33 cellular contexts compared by ENCODE assay signal in genomic region chr1:156646738-156647211, GRCh38. TPM values are rescaled to one million over a fixed set of nuclear protein-coding genes. Genes with fewer than 3 reads are reported as not detected.
"Had no signal": no experiment of that assay in that cellular context is flagged by ENCODE, and none has a peak within 500 bp of the region (broad histone marks: within the 10 kb centered on the region; RNA-seq: fewer than 3 reads in every experiment).

No MANE protein-coding gene starts in this region.

- H2AFZ ChIP-seq: neural progenitor cell, parathyroid adenoma had no signal

- H3K36me3 ChIP-seq: heart left ventricle, left ventricle myocardium inferior, lower lobe of right lung, neural progenitor cell, prostate gland, tibial nerve, upper lobe of right lung, vagina had no signal

- H3K27ac ChIP-seq: coronary artery, heart left ventricle, left ventricle myocardium inferior, lower lobe of right lung, neural progenitor cell, parathyroid adenoma, prostate gland, testis, tibial nerve, upper lobe of right lung, vagina had no signal

- H3K4me2 ChIP-seq: neural progenitor cell had no signal

- FAIRE-seq: frontal cortex, keratinocyte had no signal

- DNase-seq: effector CD4-positive, alpha-beta T cell; hippocampal formation; immature natural killer cell; left cardiac atrium; left ventricle myocardium inferior; lower lobe of right lung; midbrain; occipital lobe; stimulated activated CD4-positive, alpha-beta T cell treated with anti-CD3 and anti-CD28 coated beads, Interleukin-2, amount 100 ng/mL, for 24 hours; stimulated activated CD4-positive, alpha-beta T cell treated with anti-CD3 and anti-CD28 coated beads, Interleukin-4, amount 100 ng/mL, for 4 hours; stimulated activated naive B cell treated with anti-CD40 and anti-IgM and Interleukin-4, amounts not matched to agents 10 μg/mL and 1 μg/mL and 100 μg/mL, for 72 hours; stimulated activated naive CD8-positive, alpha-beta T cell treated with anti-CD3 and anti-CD28 coated beads, Interleukin-15, amount 100 ng/mL, for 72 hours; testis; upper lobe of right lung had no signal

- H3K27me3 ChIP-seq: testis, vagina had no signal

- H3K4me3 ChIP-seq: coronary artery, heart left ventricle, left ventricle myocardium inferior, lower lobe of right lung, neural progenitor cell, prostate gland, tibial nerve, upper lobe of right lung, vagina had no signal

- H3K36me3 Mint-ChIP-seq: immature natural killer cell; memory B cell; natural killer cell treated with Interleukin-12 subunit alpha and Interleukin-12 subunit beta and Interleukin-15 and Interleukin-18, amount 100 ng/mL, for 72 hours; neural progenitor cell; stimulated activated naive B cell treated with anti-CD40 and anti-IgM and Interleukin-4, amounts not matched to agents 10 μg/mL and 1 μg/mL and 100 μg/mL, for 72 hours had no signal

- H3K4me1 ChIP-seq: neural progenitor cell, parathyroid adenoma, prostate gland had no signal

- H3K4me3 Mint-ChIP-seq: immature natural killer cell; memory B cell; natural killer cell treated with Interleukin-12 subunit alpha and Interleukin-12 subunit beta and Interleukin-15 and Interleukin-18, amount 100 ng/mL, for 72 hours; neural progenitor cell; stimulated activated naive B cell treated with anti-CD40 and anti-IgM and Interleukin-4, amounts not matched to agents 10 μg/mL and 1 μg/mL and 100 μg/mL, for 72 hours; stimulated activated naive CD8-positive, alpha-beta T cell treated with anti-CD3 and anti-CD28 coated beads, Interleukin-15, amount 100 ng/mL, for 72 hours had no signal

- H3K27ac Mint-ChIP-seq: immature natural killer cell; memory B cell; natural killer cell treated with Interleukin-12 subunit alpha and Interleukin-12 subunit beta and Interleukin-15 and Interleukin-18, amount 100 ng/mL, for 72 hours; stimulated activated naive B cell treated with anti-CD40 and anti-IgM and Interleukin-4, amounts not matched to agents 10 μg/mL and 1 μg/mL and 100 μg/mL, for 72 hours; stimulated activated naive CD8-positive, alpha-beta T cell treated with anti-CD3 and anti-CD28 coated beads, Interleukin-15, amount 100 ng/mL, for 72 hours had no signal

- H3K9me3 ChIP-seq: heart left ventricle, left ventricle myocardium inferior, lower lobe of right lung, prostate gland, testis, tibial nerve, upper lobe of right lung, vagina had no signal

- H3K9ac ChIP-seq: neural progenitor cell, parathyroid adenoma had no signal

- H3K9me3 Mint-ChIP-seq: immature natural killer cell; memory B cell; neural progenitor cell; stimulated activated naive B cell treated with anti-CD40 and anti-IgM and Interleukin-4, amounts not matched to agents 10 μg/mL and 1 μg/mL and 100 μg/mL, for 72 hours; stimulated activated naive CD8-positive, alpha-beta T cell treated with anti-CD3 and anti-CD28 coated beads, Interleukin-15, amount 100 ng/mL, for 72 hours had no signal

- ATAC-seq: esophagus mucosa; heart left ventricle; left cardiac atrium; lower lobe of right lung; natural killer cell treated with Interleukin-12 subunit alpha and Interleukin-12 subunit beta and Interleukin-15 and Interleukin-18, amount 100 ng/mL, for 72 hours; sciatic nerve; stimulated activated naive B cell treated with anti-CD40 and anti-IgM and Interleukin-4, amounts not matched to agents 10 μg/mL and 1 μg/mL and 100 μg/mL, for 72 hours; stimulated activated naive CD8-positive, alpha-beta T cell treated with anti-CD3 and anti-CD28 coated beads, Interleukin-15, amount 100 ng/mL, for 72 hours; upper lobe of right lung had no signal

RNA-seq across cellular contexts. Expression of gene BCAN, which starts 4.9 kb away (rescaled TPM):
- total RNA-seq: chondrocyte, dermis microvascular lymphatic vessel endothelial cell, esophagus mucosa, fibroblast of lung, glomerular endothelial cell, lower lobe of right lung, subcutaneous adipose tissue, tibial nerve, upper lobe of right lung had no signal
- polyA plus RNA-seq: keratinocyte had no signal

RNA-seq across cellular contexts. Expression of gene HAPLN2, which starts 27.6 kb away (rescaled TPM):
- total RNA-seq: chondrocyte; dermis microvascular lymphatic vessel endothelial cell; esophagus mucosa; fibroblast of lung; glomerular endothelial cell; natural killer cell treated with Interleukin-12 subunit alpha and Interleukin-12 subunit beta and Interleukin-15 and Interleukin-18, amount 100 ng/mL, for 72 hours; occipital lobe; renal cortical epithelial cell; vagina had no signal
- polyA plus RNA-seq: fibroblast of lung, immature natural killer cell, keratinocyte had no signal

RNA-seq across cellular contexts. Expression of gene NES, which starts 30.4 kb away (rescaled TPM):
- total RNA-seq: natural killer cell treated with Interleukin-12 subunit alpha and Interleukin-12 subunit beta and Interleukin-15 and Interleukin-18, amount 100 ng/mL, for 72 hours had no signal
- polyA plus RNA-seq: immature natural killer cell, keratinocyte had no signal
